Comparison of ENCODE assay signal across 8 cellular contexts in genomic region chr10:126904807-126905686, GRCh38. TPM values are rescaled to one million over a fixed set of nuclear protein-coding genes. Genes with fewer than 3 reads are reported as not detected.
A peak's percentile ranks its signal among the peaks of the same experiment; 100 is the strongest.
DNase-seq lines count a peak whose midpoint lies in the region; ATAC-seq and TF ChIP-seq lines count a peak whose summit lies in the region.

Gene DOCK1 (plus strand): TSS chr10:126905428. CDS start chr10:126905518, 90 bp downstream.

- DNase-seq in ACHN: peak; percentile 83
- DNase-seq in HFF-Myc (ENCODE audit: extremely low read depth, low read depth): no peak
- DNase-seq in activated naive CD8-positive, alpha-beta T cell treated with anti-CD3 and anti-CD28 coated beads for 36 hours: peak; percentile 42
- peak; percentile 75 for DNase-seq in glomerular visceral epithelial cell (ENCODE audit: extremely low spot score)
- DNase-seq in neural progenitor cell (ENCODE audit: low spot score): peak; percentile 86
- no peak for DNase-seq in NCI-H2107 (lab: John Stamatoyannopoulos, UW)
- DNase-seq in NCI-H2029 (lab: John Stamatoyannopoulos, UW): no peak

- H3K4me3 ChIP-seq in HFF-Myc (replicated peaks; ENCODE audit: low read depth, low read length) (peak within 1 kb of the TSS; percentile 65), neural progenitor cell (peak within 1 kb of the TSS; percentile 97)

- H3F3A ChIP-seq in neural progenitor cell (ENCODE audit: low read depth): no peaks in the 10 kb centered on the region

- no peaks in the 10 kb centered on the region for H3K9me3 Mint-ChIP-seq in activated naive CD8-positive, alpha-beta T cell treated with anti-CD3 and anti-CD28 coated beads for 36 hours
- peaks cover 2% of the 10 kb centered on the region for H3K9me3 Mint-ChIP-seq in neural progenitor cell

- no peaks in the 10 kb centered on the region for H3K36me3 ChIP-seq in neural progenitor cell

- no peaks in the 10 kb centered on the region for H3K4me1 Mint-ChIP-seq in activated naive CD8-positive, alpha-beta T cell treated with anti-CD3 and anti-CD28 coated beads for 36 hours
- H3K4me1 Mint-ChIP-seq in neural progenitor cell: peaks cover 19% of the 10 kb centered on the region

- H3K27ac Mint-ChIP-seq in activated naive CD8-positive, alpha-beta T cell treated with anti-CD3 and anti-CD28 coated beads for 36 hours: no peak within 1 kb of the TSS
- peak within 1 kb of the TSS; percentile 98 for H3K27ac Mint-ChIP-seq in neural progenitor cell

- H3K9me3 ChIP-seq in neural progenitor cell (ENCODE audit: low read depth): no peaks in the 10 kb centered on the region

- peak within 1 kb of the TSS; percentile 61 for H3K9ac ChIP-seq in neural progenitor cell

- H3K27ac ChIP-seq in neural progenitor cell: no peak within 1 kb of the TSS

- H3K4me2 ChIP-seq in neural progenitor cell: peak within 1 kb of the TSS; percentile 89

- ATAC-seq in GM18907 (IDR thresholded peaks at IDR 0.05; ENCODE audit: unreplicated experiment): no peak

- TF ChIP-seq CTCF in HFF-Myc (IDR thresholded peaks at IDR 0.05; ENCODE audit: low read depth, low read length, missing control alignments) (no peak), neural progenitor cell (IDR thresholded peaks at IDR 0.05) (no peak)

- H3K27me3 ChIP-seq in neural progenitor cell: no peaks in the 10 kb centered on the region

- H2AFZ ChIP-seq in neural progenitor cell (replicated peaks): peak within 1 kb of the TSS; percentile 95

- peaks cover 1% of the 10 kb centered on the region for H3K36me3 Mint-ChIP-seq in activated naive CD8-positive, alpha-beta T cell treated with anti-CD3 and anti-CD28 coated beads for 36 hours
- peaks cover 5% of the 10 kb centered on the region for H3K36me3 Mint-ChIP-seq in neural progenitor cell

- peaks cover 39% of the 10 kb centered on the region for H3K27me3 Mint-ChIP-seq in activated naive CD8-positive, alpha-beta T cell treated with anti-CD3 and anti-CD28 coated beads for 36 hours
- H3K27me3 Mint-ChIP-seq in neural progenitor cell (ENCODE audit: insufficient read depth, low read depth): peaks cover 10% of the 10 kb centered on the region

- peaks cover 51% of the 10 kb centered on the region for H3K79me2 ChIP-seq in neural progenitor cell (ENCODE audit: low read depth)

- no peaks in the 10 kb centered on the region for H3K4me1 ChIP-seq in neural progenitor cell

- in situ Hi-C loops in ACHN (cut with HindIII; ENCODE audit: low pct_ligation_motif_present, low pct_unique_long_range_greater_than_20kb, low sequenced_read_pairs): no loop called here

- H4K20me1 ChIP-seq in neural progenitor cell (ENCODE audit: low read depth): peaks cover 39% of the 10 kb centered on the region

- H3K4me3 Mint-ChIP-seq in activated naive CD8-positive, alpha-beta T cell treated with anti-CD3 and anti-CD28 coated beads for 36 hours: peak within 1 kb of the TSS; percentile 68
- peak within 1 kb of the TSS; percentile 96 for H3K4me3 Mint-ChIP-seq in neural progenitor cell

RNA-seq across cellular contexts. Expression of gene DOCK1, which starts in this region (rescaled TPM):
- total RNA-seq in activated naive CD8-positive, alpha-beta T cell treated with anti-CD3 and anti-CD28 coated beads for 36 hours: under 1 TPM; 0.76 to 0.95 TPM
- 67.0 and 72.6 TPM in 2 replicates for total RNA-seq in neural progenitor cell (ENCODE audit: low replicate concordance)

Comparison
In these comparisons a context has a peak if more than half of its experiments do, and no peak if none do; other contexts are left out.
1. RNA of gene DOCK1 (total RNA-seq): 67.0 to 72.6 TPM in neural progenitor cell; 0.76 to 0.95 TPM in activated naive CD8-positive, alpha-beta T cell treated with anti-CD3 and anti-CD28 coated beads for 36 hours; every median in the first group is over 10 times any median in the second.
2. Peak in DNase-seq in activated naive CD8-positive, alpha-beta T cell treated with anti-CD3 and anti-CD28 coated beads for 36 hours; RNA of the gene not detected or under 1 TPM.
3. DNase-seq: peak in ACHN (single experiment), glomerular visceral epithelial cell (single experiment) and neural progenitor cell (single experiment); none in HFF-Myc (single experiment), NCI-H2107 (single experiment) and NCI-H2029 (single experiment).